In genomic region chr3:181403876-181404660, GRCh38 we compare ENCODE assay signal across 23 cellular contexts.
A peak's percentile ranks its signal among the peaks of the same experiment; 100 is the strongest.
DNase-seq lines count a peak whose midpoint lies in the region; ATAC-seq, FAIRE-seq and TF ChIP-seq lines count a peak whose summit lies in the region.
"Had no signal": no experiment of that assay in that cellular context is flagged by ENCODE, and none has a peak within 500 bp of the region (broad histone marks: within the 10 kb centered on the region; RNA-seq: fewer than 3 reads in every experiment).

No MANE protein-coding gene starts in this region.

- H4K20me1 ChIP-seq in H9 (ENCODE audit: control insufficient read depth, insufficient read depth, insufficient read length) = no peaks in the 10 kb centered on the region

- no peaks in the 10 kb centered on the region for H3K9me3 Mint-ChIP-seq in Calu3 (ENCODE audit: low read depth, unreplicated experiment)
- no peaks in the 10 kb centered on the region for H3K9me3 Mint-ChIP-seq in H9

- no peak overlapping the region for H3T11ph ChIP-seq in H9 (ENCODE audit: low read length)

- no peak overlapping the region for H3K14ac ChIP-seq in H9 (ENCODE audit: insufficient read depth, low read length)

- no peaks in the 10 kb centered on the region for H3K79me1 ChIP-seq in H9 (ENCODE audit: insufficient read depth, low read depth, low read length, poor library complexity, severe bottlenecking)

- H3K4me3 ChIP-seq in epithelial cell of esophagus (ENCODE audit: low read length) (no peak overlapping the region), small intestine (ENCODE audit: low read depth in 1 of 2, low read length in 2 of 2) (no peak overlapping the region)

- H2BK15ac ChIP-seq in H9 (ENCODE audit: low read depth, low read length) = no peak overlapping the region

- no peak overlapping the region for H3K9ac ChIP-seq in H9 (ENCODE audit: extremely low read depth, insufficient read length, low read length)
- H3K9ac ChIP-seq: SK-N-SH had no signal

- H3K27me3 Mint-ChIP-seq in Calu3 (ENCODE audit: unreplicated experiment) (no peaks in the 10 kb centered on the region), H9 (ENCODE audit: low read depth) (no peaks in the 10 kb centered on the region)

- no peak overlapping the region for H3K18ac ChIP-seq in H9 (ENCODE audit: insufficient read length, low read depth, low read length)

- no peaks in the 10 kb centered on the region for H3K36me3 ChIP-seq in small intestine (ENCODE audit: control insufficient read depth in 2 of 2, insufficient read depth in 2 of 2, low read length in 2 of 2)

- H2BK20ac ChIP-seq in H9 (ENCODE audit: low read depth, low read length, poor library complexity, severe bottlenecking) = no peak overlapping the region

- H2BK120ac ChIP-seq in H9 (ENCODE audit: low read depth, low read length, poor library complexity, severe bottlenecking) = no peak overlapping the region

- H3K4me2 ChIP-seq in H9 (ENCODE audit: insufficient read depth, insufficient read length, low read length) = no peak overlapping the region
- H3K4me2 ChIP-seq: SK-N-SH had no signal

- intact Hi-C loops in Calu3 (cut with micrococcal nuclease; ENCODE audit: unreplicated experiment) (no loop called here), left colon (cut with DNase I, micrococcal nuclease) (no loop called here), Right ventricle myocardium inferior (cut with DNase I) (no loop called here)

- CTCF ChIA-PET in Calu3 (lab: Charles Lee) = no interaction called here

- no peak overlapping the region for H4K91ac ChIP-seq in H9 (ENCODE audit: insufficient read length, low read depth, low read length)

- H3K27ac Mint-ChIP-seq in Calu3 (ENCODE audit: unreplicated experiment) (no peak overlapping the region), H9 (no peak overlapping the region)
- H3K27ac Mint-ChIP-seq: CD8-positive, alpha-beta T cell had no signal

- H2BK12ac ChIP-seq in H9 (ENCODE audit: insufficient read length, low read depth, low read length) = no peak overlapping the region

- H3K27me3 ChIP-seq in small intestine (ENCODE audit: control insufficient read depth in 2 of 2, insufficient read depth in 2 of 2, low read length in 2 of 2) = no peaks in the 10 kb centered on the region
- no peaks in the 10 kb centered on the region for H3K27me3 ChIP-seq in H9 (ENCODE audit: insufficient read depth, low read length)

- no peaks in the 10 kb centered on the region for H3K79me2 ChIP-seq in H9 (ENCODE audit: insufficient read depth, low read length)

- H3K56ac ChIP-seq in H9 (ENCODE audit: insufficient read length, low read depth, low read length) = no peak overlapping the region

- BruUV-seq in Calu3 (replicated peaks; lab: Mats Ljungman, UMichigan) = no TSS peak

- H2AFZ ChIP-seq in H9 (ENCODE audit: low read length) = no peak overlapping the region

- WGBS in small intestine, 3 donors = 67 to 73% (median 72%) methylated on average over 8 of the region's 8 CpGs
- no CpG with 5 or more reads among the region's 8 CpGs for WGBS in H9 (ENCODE audit: extremely low coverage, insufficient read length, low lambda C conversion rate)

- H3K4ac ChIP-seq in H9 (ENCODE audit: low read depth, low read length) = no peak overlapping the region

- no peaks in the 10 kb centered on the region for H3K23me2 ChIP-seq in H9 (ENCODE audit: insufficient read length, low read depth, low read length, poor library complexity, severe bottlenecking)

- peak; percentile 79 for ATAC-seq in left colon
- ATAC-seq in Right ventricle myocardium inferior = no peak
- no peak for ATAC-seq in GM21576 (IDR thresholded peaks at IDR 0.05; ENCODE audit: unreplicated experiment)
- ATAC-seq: CD8-positive, alpha-beta T cell had no signal

- no peak for FAIRE-seq in small intestine (lab: Jason Lieb, UNC)
- FAIRE-seq: H1 had no signal

- H4K5ac ChIP-seq in H9 (ENCODE audit: insufficient read length, low read depth, low read length) = no peak overlapping the region

- H3K4me1 ChIP-seq in small intestine (ENCODE audit: control insufficient read depth in 2 of 2, insufficient read depth in 1 of 2, low read depth in 1 of 2, low read length in 1 of 2) (no peaks in the 10 kb centered on the region), H9 (ENCODE audit: insufficient read depth, low read length) (no peaks in the 10 kb centered on the region)

- no peak overlapping the region for H2BK5ac ChIP-seq in H9 (ENCODE audit: insufficient read length, low read length)

- H3K9me3 ChIP-seq in small intestine (ENCODE audit: control insufficient read depth, low read depth) (no peaks in the 10 kb centered on the region), H9 (ENCODE audit: control insufficient read depth, low read depth, low read length) (no peaks in the 10 kb centered on the region)
- H3K9me3 ChIP-seq: SK-N-SH had no signal

- H3K4me3 Mint-ChIP-seq in Calu3 (ENCODE audit: low read depth, unreplicated experiment) = no peak overlapping the region
- H3K4me3 Mint-ChIP-seq in H9 = no peak overlapping the region
- H3K4me3 Mint-ChIP-seq: CD8-positive, alpha-beta T cell had no signal

- H4K8ac ChIP-seq in H9 (replicated peaks; ENCODE audit: insufficient read length, low read depth, low read length) = no peak overlapping the region

- DNase-seq in Calu3 = peak; percentile 6
- DNase-seq in epithelial cell of esophagus (ENCODE audit: low read depth) = peak; percentile 38
- no peak for DNase-seq in left colon
- peak; percentile 3 for DNase-seq in small intestine
- no peak for DNase-seq in H9
- no peak for DNase-seq in Right ventricle myocardium inferior (ENCODE audit: missing footprints)
- DNase-seq in DMS153 treated with DMSO at 0.1 percent for 48 hours (lab: John Stamatoyannopoulos, UW; ENCODE audit: unreplicated experiment) = no peak
- DNase-seq: C1 segment of cervical spinal cord; CD8-positive, alpha-beta T cell; DMS53; GDM1; MV-4-11; NCI-H1105 treated with DMSO at 0.1 percent for 48 hours; NCI-H1694; NCI-H2081; NCI-H2171; NCI-H345; NCI-H524 treated with DMSO at 0.1 percent for 48 hours; SIG-M5; SK-N-SH had no signal

- H3K36me3 Mint-ChIP-seq in Calu3 (ENCODE audit: insufficient read depth, unreplicated experiment) = no peaks in the 10 kb centered on the region
- no peaks in the 10 kb centered on the region for H3K36me3 Mint-ChIP-seq in H9 (ENCODE audit: insufficient read depth in 1 of 3, low read depth in 3 of 3)
- H3K36me3 Mint-ChIP-seq: CD8-positive, alpha-beta T cell had no signal

- TF ChIP-seq CTCF in Calu3 (IDR thresholded peaks at IDR 0.05; ENCODE audit: unreplicated experiment) (no peak), epithelial cell of esophagus (IDR thresholded peaks at IDR 0.05; ENCODE audit: insufficient read depth, low read depth, low read length, missing control alignments) (no peak), H9 (conservative IDR thresholded peaks at IDR 0.05) (no peak)

- no peak overlapping the region for H2AK5ac ChIP-seq in H9 (ENCODE audit: insufficient read length, low read length)

- no peak overlapping the region for H3K23ac ChIP-seq in H9 (ENCODE audit: insufficient read length, low read depth, low read length)

- H3K27ac ChIP-seq in small intestine (ENCODE audit: low read depth in 1 of 2, low read length in 1 of 2) = no peak overlapping the region
- H3K27ac ChIP-seq in H9 (ENCODE audit: insufficient read length, low read depth, low read length) = no peak overlapping the region
- H3K27ac ChIP-seq: RWPE1 had no signal

- H3K4me1 Mint-ChIP-seq in Calu3 (ENCODE audit: low read depth, unreplicated experiment) (peaks cover 18% of the 10 kb centered on the region), H9 (no peaks in the 10 kb centered on the region)

Comparison
In these comparisons a context has a peak if more than half of its experiments do, and no peak if none do; other contexts are left out.
1. DNase-seq: peak in Calu3 (single experiment), epithelial cell of esophagus (single experiment) and small intestine (single experiment); none in left colon (0 of 2), H9 (single experiment), Right ventricle myocardium inferior (single experiment) and DMS153 treated with DMSO at 0.1 percent for 48 hours (single experiment).